Comparison of ENCODE assay signal across 23 cellular contexts in genomic region chr3:65158023-65158422, GRCh38.
DNase-seq lines count a peak whose midpoint lies in the region; TF ChIP-seq lines count a peak whose summit lies in the region.
"Had no signal": no experiment of that assay in that cellular context is flagged by ENCODE, and none has a peak within 500 bp of the region (broad histone marks: within the 10 kb centered on the region; RNA-seq: fewer than 3 reads in every experiment).

No MANE protein-coding gene starts in this region.

- no peak overlapping the region for H3K4me3 ChIP-seq in SK-N-SH (ENCODE audit: low read depth in 2 of 2, low read length in 1 of 2)
- H3K4me3 ChIP-seq in endodermal cell (ENCODE audit: low read length): peak overlapping the region; percentile 41
- H3K4me3 ChIP-seq in osteoblast (ENCODE audit: insufficient read depth, low read length): no peak overlapping the region
- H3K4me3 ChIP-seq: A549; BLaER1 treated with 17β-estradiol and CSF1 and Interleukin-3, amounts not matched to agents 10 nM and 100 nM; GM12878; HAP-1 had no signal

- H3K9ac ChIP-seq in SK-N-SH (no peak overlapping the region), endodermal cell (ENCODE audit: extremely low read depth, low read length, poor library complexity, severe bottlenecking) (no peak overlapping the region)
- H3K9ac ChIP-seq: BLaER1 treated with 17β-estradiol and CSF1 and Interleukin-3, amounts not matched to agents 10 nM and 100 nM had no signal

- no peaks in the 10 kb centered on the region for H3K9me3 ChIP-seq in SK-N-SH
- H3K9me3 ChIP-seq in endodermal cell (ENCODE audit: control insufficient read depth, low read length): peaks cover 23% of the 10 kb centered on the region
- H3K9me3 ChIP-seq in osteoblast (ENCODE audit: low read depth, low read length): no peaks in the 10 kb centered on the region
- H3K9me3 ChIP-seq: A549, BE2C, HAP-1 had no signal

- no peaks in the 10 kb centered on the region for H3F3A ChIP-seq in SK-N-SH (replicated peaks; ENCODE audit: insufficient read depth)

- H3K4me1 ChIP-seq in SK-N-SH (ENCODE audit: control insufficient read depth in 1 of 2, insufficient read depth in 2 of 2, low read depth in 1 of 2, low read length in 1 of 2) (peaks cover 0 to 11% of the 10 kb centered on the region in 2 experiments; a peak in 2 of 4 replicates), endodermal cell (ENCODE audit: control insufficient read depth, insufficient read depth, low read length) (no peaks in the 10 kb centered on the region), osteoblast (ENCODE audit: insufficient read depth, low read length) (no peaks in the 10 kb centered on the region)
- H3K4me1 ChIP-seq: A549; BLaER1 treated with 17β-estradiol and CSF1 and Interleukin-3, amounts not matched to agents 10 nM and 100 nM had no signal

- no peak for TF ChIP-seq CTCF in SK-N-SH (IDR thresholded peaks at IDR 0.05)
- TF ChIP-seq CTCF in endodermal cell (conservative IDR thresholded peaks at IDR 0.05): no peak
- TF ChIP-seq CTCF in osteoblast (IDR thresholded peaks at IDR 0.05; ENCODE audit: extremely low read depth, low read depth, low read length): no peak

- H3K27ac ChIP-seq in SK-N-SH (ENCODE audit: low read depth in 2 of 2, low read length in 1 of 2): peak overlapping the region in 1 of 2 experiments; percentile 76; a peak in 2 of 4 replicates
- H3K27ac ChIP-seq in endodermal cell (ENCODE audit: low read depth, low read length): no peak overlapping the region
- H3K27ac ChIP-seq in osteoblast (ENCODE audit: low read depth, low read length): no peak overlapping the region
- H3K27ac ChIP-seq: A549; BLaER1 treated with 17β-estradiol and CSF1 and Interleukin-3, amounts not matched to agents 10 nM and 100 nM had no signal

- H3K4me1 Mint-ChIP-seq in endodermal cell: peaks cover 17% of the 10 kb centered on the region
- H3K4me1 Mint-ChIP-seq: CD14-positive monocyte; CD8-positive, alpha-beta memory T cell had no signal

- H3K4me3 Mint-ChIP-seq in endodermal cell: no peak overlapping the region
- H3K4me3 Mint-ChIP-seq: CD14-positive monocyte; CD4-positive, alpha-beta T cell; CD8-positive, alpha-beta memory T cell; HFFc6 had no signal

- H3K27me3 ChIP-seq in SK-N-SH (ENCODE audit: insufficient read depth): no peaks in the 10 kb centered on the region
- no peaks in the 10 kb centered on the region for H3K27me3 ChIP-seq in endodermal cell (ENCODE audit: control insufficient read depth, insufficient read depth, low read length, poor library complexity, severe bottlenecking)
- no peaks in the 10 kb centered on the region for H3K27me3 ChIP-seq in osteoblast (ENCODE audit: insufficient read depth, low read length)
- H3K27me3 ChIP-seq: BE2C; BLaER1 treated with 17β-estradiol and CSF1 and Interleukin-3, amounts not matched to agents 10 nM and 100 nM had no signal

- H3K27me3 Mint-ChIP-seq in endodermal cell (ENCODE audit: insufficient read depth): no peaks in the 10 kb centered on the region
- H3K27me3 Mint-ChIP-seq: CD4-positive, alpha-beta T cell; CD8-positive, alpha-beta memory T cell had no signal

- H4K20me1 ChIP-seq in SK-N-SH (ENCODE audit: insufficient read depth): no peaks in the 10 kb centered on the region
- H4K20me1 ChIP-seq in osteoblast (ENCODE audit: insufficient read depth, low read length): no peaks in the 10 kb centered on the region
- H4K20me1 ChIP-seq: BLaER1 treated with 17β-estradiol and CSF1 and Interleukin-3, amounts not matched to agents 10 nM and 100 nM had no signal

- no peaks in the 10 kb centered on the region for H3K36me3 ChIP-seq in SK-N-SH (replicated peaks in 1 of 2; ENCODE audit: control insufficient read depth in 1 of 2, insufficient read depth in 2 of 2, low read length in 1 of 2)
- no peaks in the 10 kb centered on the region for H3K36me3 ChIP-seq in endodermal cell (ENCODE audit: control insufficient read depth, insufficient read depth, low read length)
- H3K36me3 ChIP-seq in osteoblast (ENCODE audit: insufficient read depth, low read length): no peaks in the 10 kb centered on the region
- H3K36me3 ChIP-seq: BE2C; BLaER1 treated with 17β-estradiol and CSF1 and Interleukin-3, amounts not matched to agents 10 nM and 100 nM; HAP-1 had no signal

- WGBS in SK-N-SH (ENCODE audit: low lambda C conversion rate): 50% methylated on average over 3 of the region's 3 CpGs
- 80% methylated on average over 1 of the region's 3 CpGs; no CpG with 5 or more reads in 1 of the 2 experiments for WGBS in endodermal cell (ENCODE audit: insufficient coverage in 1 of 2, insufficient read length in 1 of 2), 2 experiments

- no peaks in the 10 kb centered on the region for H3K9me2 ChIP-seq in SK-N-SH

- peak in 1 of 2 experiments; percentile 83; a peak in 1 of 4 replicates for TF ChIP-seq EP300 in SK-N-SH (IDR thresholded peaks at IDR 0.05; ENCODE audit: borderline replicate concordance in 1 of 2, low read depth in 1 of 2, low read length in 1 of 2)

- H2AFZ ChIP-seq in SK-N-SH (ENCODE audit: low read depth): no peak overlapping the region
- H2AFZ ChIP-seq in osteoblast (ENCODE audit: low read length): no peak overlapping the region

- H3K4me2 ChIP-seq in SK-N-SH (no peak overlapping the region), osteoblast (ENCODE audit: insufficient read depth, low read length) (no peak overlapping the region)
- H3K4me2 ChIP-seq: A549; BLaER1 treated with 17β-estradiol and CSF1 and Interleukin-3, amounts not matched to agents 10 nM and 100 nM had no signal

- H3K36me3 Mint-ChIP-seq in endodermal cell (ENCODE audit: low read depth): no peaks in the 10 kb centered on the region
- H3K36me3 Mint-ChIP-seq: CD14-positive monocyte had no signal

- H3K79me2 ChIP-seq in SK-N-SH (ENCODE audit: insufficient read depth): no peaks in the 10 kb centered on the region
- no peaks in the 10 kb centered on the region for H3K79me2 ChIP-seq in osteoblast (ENCODE audit: insufficient read depth, low read length)

- POLR2A ChIA-PET in SK-N-SH (lab: Yijun Ruan, JAX): interaction anchor here (1.3 kb wide), 1 partner anchor 470 kb away, joined by 4 read pairs; the partner anchor contains the start of gene ADAMTS9

- TF ChIP-seq RAD21 in SK-N-SH (IDR thresholded peaks at IDR 0.05; ENCODE audit: low read length): no peak

- H3K9me3 Mint-ChIP-seq in endodermal cell: peaks cover 9% of the 10 kb centered on the region

- DNase-seq in SK-N-SH (no peak), endodermal cell (no peak), osteoblast (ENCODE audit: insufficient read length, low spot score, missing footprints) (peak; percentile 30), GM19240 (ENCODE audit: insufficient read length, low spot score) (no peak), dedifferentiated amniotic fluid mesenchymal stem cell (ENCODE audit: extremely low spot score) (no peak)
- no peak for DNase-seq in stimulated activated CD4-positive, alpha-beta T cell treated with anti-CD3 and anti-CD28 coated beads, Interleukin-4, amount 100 ng/mL, for 24 hours
- DNase-seq: 8988T; ACHN; AML-193; BE2C; CD4-positive, alpha-beta T cell; CD8-positive, alpha-beta memory T cell; DMS 273 treated with DMSO at 0.1 percent for 48 hours; DMS79; EL; GDM1; GOT3; HFFc6 had no signal

- CTCF ChIA-PET in SK-N-SH (lab: Yijun Ruan, JAX): interaction anchor here (1.0 kb wide), 1 partner anchor 255 kb away, joined by 4 read pairs; no protein-coding TSS in a partner anchor

- H3K27ac Mint-ChIP-seq in endodermal cell: no peak overlapping the region
- H3K27ac Mint-ChIP-seq: CD14-positive monocyte; CD4-positive, alpha-beta T cell; CD8-positive, alpha-beta memory T cell; HFFc6 had no signal

TF ChIP-seq in SK-N-SH, 30 proteins besides CTCF, POLR2A, EP300 and RAD21:
- TF ChIP-seq FOXM1 (IDR thresholded peaks at IDR 0.05; ENCODE audit: low read depth) (no peak), GATA2 (CRISPR knock-in tag; IDR thresholded peaks at IDR 0.05) (peak; percentile 51), CHD2 (IDR thresholded peaks at IDR 0.05; ENCODE audit: low read length, partially characterized antibody) (peak; percentile 60), RCOR1 (IDR thresholded peaks at IDR 0.05; ENCODE audit: low read length) (peak; percentile 9; the same call in 1 of the 2 replicates), USF2 (IDR thresholded peaks at IDR 0.05; ENCODE audit: borderline replicate concordance, low read depth, low read length) (no peak)
